In the genomic region with DNA sequence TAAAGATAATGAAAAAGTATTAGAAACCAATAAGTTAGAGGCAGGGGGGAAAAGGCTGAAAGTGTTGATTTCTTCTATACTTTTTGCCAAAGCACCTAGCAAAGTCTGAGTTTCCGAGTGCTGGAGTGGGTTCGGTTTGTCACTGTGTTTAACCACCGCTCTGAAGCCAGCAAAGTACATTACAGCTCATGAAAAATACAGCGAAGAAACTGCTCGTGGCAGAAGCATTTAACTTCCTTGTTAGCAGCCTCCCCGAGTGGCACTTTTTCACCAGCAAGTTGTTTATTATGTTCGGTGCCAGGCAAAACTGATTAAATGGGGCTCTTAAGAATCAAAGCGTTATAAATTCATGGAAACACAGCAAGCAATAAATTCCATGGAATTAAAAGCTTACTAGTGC, we compare ENCODE assay signal across 23 cellular contexts.
A peak's percentile ranks its signal among the peaks of the same experiment; 100 is the strongest.
DNase-seq lines count a peak whose midpoint lies in the region; ATAC-seq and TF ChIP-seq lines count a peak whose summit lies in the region.
"Had no signal": no experiment of that assay in that cellular context is flagged by ENCODE, and none has a peak within 500 bp of the region (broad histone marks: within the 10 kb centered on the region; RNA-seq: fewer than 3 reads in every experiment).

No MANE protein-coding gene starts in this region.

- H3K9ac ChIP-seq in colonic mucosa (ENCODE audit: low read depth in 2 of 2, low read length in 2 of 2): no peak overlapping the region
- H3K9ac ChIP-seq: BLaER1, KMS-11 had no signal

- TF ChIP-seq POLR2A in Peyer's patch (IDR thresholded peaks at IDR 0.05): no peak

- POLR2A ChIA-PET in activated CD4-positive, alpha-beta T cell treated with anti-CD3 and anti-CD28 coated beads for 36 hours (lab: Charles Lee): interaction anchor here (0.6 kb wide), 1 partner anchor 23 kb away, joined by 3 read pairs; no protein-coding TSS in a partner anchor

- H3K4me1 ChIP-seq in muscle layer of duodenum (ENCODE audit: control insufficient read depth in 1 of 2, insufficient read depth in 2 of 2, low read length in 2 of 2) (no peaks in the 10 kb centered on the region), Peyer's patch (peaks cover 0 to 6% (median 0%) of the 10 kb centered on the region in 4 donors), colonic mucosa (no peaks in the 10 kb centered on the region)
- H3K4me1 ChIP-seq: BLaER1 had no signal

- peak overlapping the region; percentile 86 for H3K27ac Mint-ChIP-seq in activated CD4-positive, alpha-beta T cell treated with anti-CD3 and anti-CD28 coated beads for 36 hours
- H3K27ac Mint-ChIP-seq in activated naive CD8-positive, alpha-beta T cell treated with anti-CD3 and anti-CD28 coated beads for 36 hours: peak overlapping the region; percentile 81
- H3K27ac Mint-ChIP-seq in stimulated activated naive B cell treated with anti-CD40 and anti-IgM and Interleukin-4, amounts not matched to agents 10 μg/mL and 1 μg/mL and 100 μg/mL, for 72 hours: peak overlapping the region; percentile 75

- intact Hi-C loops in activated CD4-positive, alpha-beta T cell treated with anti-CD3 and anti-CD28 coated beads for 36 hours (cut with DNase I, micrococcal nuclease): loop anchor here in 1 of 2 experiments (5.0 kb wide), 1 partner anchor 43 kb away; no protein-coding TSS in a partner anchor
- intact Hi-C loops in colonic mucosa (cut with DNase I): no loop called here

- peaks cover 74% of the 10 kb centered on the region for H3K4me1 Mint-ChIP-seq in activated CD4-positive, alpha-beta T cell treated with anti-CD3 and anti-CD28 coated beads for 36 hours
- H3K4me1 Mint-ChIP-seq in activated naive CD8-positive, alpha-beta T cell treated with anti-CD3 and anti-CD28 coated beads for 36 hours: peaks cover 78% of the 10 kb centered on the region
- peaks cover 41 to 93% of the 10 kb centered on the region in 2 donors for H3K4me1 Mint-ChIP-seq in stimulated activated naive B cell treated with anti-CD40 and anti-IgM and Interleukin-4, amounts not matched to agents 10 μg/mL and 1 μg/mL and 100 μg/mL, for 72 hours

- H3K9me3 Mint-ChIP-seq in activated CD4-positive, alpha-beta T cell treated with anti-CD3 and anti-CD28 coated beads for 36 hours (ENCODE audit: low read depth): peaks cover 2% of the 10 kb centered on the region
- H3K9me3 Mint-ChIP-seq in activated naive CD8-positive, alpha-beta T cell treated with anti-CD3 and anti-CD28 coated beads for 36 hours: peaks cover 3% of the 10 kb centered on the region
- H3K9me3 Mint-ChIP-seq in stimulated activated naive B cell treated with anti-CD40 and anti-IgM and Interleukin-4, amounts not matched to agents 10 μg/mL and 1 μg/mL and 100 μg/mL, for 72 hours: peaks cover 3 to 6% of the 10 kb centered on the region in 2 donors

- peak; percentile 31 for DNase-seq in activated CD4-positive, alpha-beta T cell treated with anti-CD3 and anti-CD28 coated beads for 36 hours
- DNase-seq in activated CD4-positive, alpha-beta T cell treated with anti-CD3 and anti-CD28 coated beads, Interleukin-2, amount 50 U/mL, for 1 hour: no peak
- DNase-seq in activated naive CD8-positive, alpha-beta T cell treated with anti-CD3 and anti-CD28 coated beads for 36 hours: no peak
- DNase-seq in stimulated activated naive B cell treated with anti-CD40 and anti-IgM and Interleukin-4, amounts not matched to agents 10 μg/mL and 1 μg/mL and 100 μg/mL, for 72 hours: no peak
- DNase-seq in 8988T (no peak), Peyer's patch (no peak), colonic mucosa (no peak)
- DNase-seq: activated CD4-positive, CD25-positive, alpha-beta regulatory T cell; activated gamma-delta T cell; GF-D8; HCEC 1CT; left cardiac atrium; NCI-H1092; NCI-H2107; NCI-H69; occipital lobe; OCI-M1; stimulated activated CD4-positive, alpha-beta T cell treated with anti-CD3 and anti-CD28 coated beads, Interleukin-2, amount 100 ng/mL, for 48 hours; T-helper 17 cell had no signal

- ATAC-seq in activated CD4-positive, alpha-beta T cell treated with anti-CD3 and anti-CD28 coated beads for 36 hours: no peak
- ATAC-seq in stimulated activated naive B cell treated with anti-CD40 and anti-IgM and Interleukin-4, amounts not matched to agents 10 μg/mL and 1 μg/mL and 100 μg/mL, for 72 hours (replicated peaks): no peak
- ATAC-seq: GM12878, left cardiac atrium, T-helper 17 cell had no signal

- CTCF ChIA-PET in activated CD4-positive, alpha-beta T cell treated with anti-CD3 and anti-CD28 coated beads for 36 hours (lab: Charles Lee): no interaction called here

- H3K27ac ChIP-seq in muscle layer of duodenum (ENCODE audit: low read length): peak overlapping the region; percentile 4
- H3K27ac ChIP-seq in Peyer's patch: peak overlapping the region in 2 of 4 donors; percentile 12 to 36
- H3K27ac ChIP-seq in colonic mucosa: no peak overlapping the region
- H3K27ac ChIP-seq: BLaER1, KMS-11 had no signal

- H3K27me3 ChIP-seq in muscle layer of duodenum (ENCODE audit: low read depth, low read length) (no peaks in the 10 kb centered on the region), Peyer's patch (no peaks in the 10 kb centered on the region), colonic mucosa (no peaks in the 10 kb centered on the region)
- H3K27me3 ChIP-seq: BLaER1 had no signal

- peaks cover 20% of the 10 kb centered on the region for H3K36me3 Mint-ChIP-seq in activated CD4-positive, alpha-beta T cell treated with anti-CD3 and anti-CD28 coated beads for 36 hours (ENCODE audit: low read depth)
- H3K36me3 Mint-ChIP-seq in activated naive CD8-positive, alpha-beta T cell treated with anti-CD3 and anti-CD28 coated beads for 36 hours: peaks cover 65% of the 10 kb centered on the region
- H3K36me3 Mint-ChIP-seq in stimulated activated naive B cell treated with anti-CD40 and anti-IgM and Interleukin-4, amounts not matched to agents 10 μg/mL and 1 μg/mL and 100 μg/mL, for 72 hours: peaks cover 26 to 51% of the 10 kb centered on the region in 2 donors

- H3K27me3 Mint-ChIP-seq in activated CD4-positive, alpha-beta T cell treated with anti-CD3 and anti-CD28 coated beads for 36 hours: no peaks in the 10 kb centered on the region
- H3K27me3 Mint-ChIP-seq in activated naive CD8-positive, alpha-beta T cell treated with anti-CD3 and anti-CD28 coated beads for 36 hours: no peaks in the 10 kb centered on the region
- no peaks in the 10 kb centered on the region for H3K27me3 Mint-ChIP-seq in stimulated activated naive B cell treated with anti-CD40 and anti-IgM and Interleukin-4, amounts not matched to agents 10 μg/mL and 1 μg/mL and 100 μg/mL, for 72 hours
- H3K27me3 Mint-ChIP-seq: T-helper 17 cell had no signal

- H3K36me3 ChIP-seq in muscle layer of duodenum (ENCODE audit: control insufficient read depth in 1 of 2, insufficient read depth in 2 of 2, low read length in 2 of 2): no peaks in the 10 kb centered on the region
- H3K36me3 ChIP-seq in Peyer's patch: no peaks in the 10 kb centered on the region
- H3K36me3 ChIP-seq in colonic mucosa: no peaks in the 10 kb centered on the region
- H3K36me3 ChIP-seq: BLaER1 had no signal

- H3K4me3 ChIP-seq in muscle layer of duodenum (ENCODE audit: low read depth in 1 of 2, low read length in 2 of 2) (no peak overlapping the region), Peyer's patch (peak overlapping the region in 1 of 4 donors; percentile 0), colonic mucosa (no peak overlapping the region)
- H3K4me3 ChIP-seq: BLaER1, GM12878 had no signal

- peak overlapping the region; percentile 44 for H3K4me3 Mint-ChIP-seq in activated CD4-positive, alpha-beta T cell treated with anti-CD3 and anti-CD28 coated beads for 36 hours
- peak overlapping the region; percentile 58 for H3K4me3 Mint-ChIP-seq in activated naive CD8-positive, alpha-beta T cell treated with anti-CD3 and anti-CD28 coated beads for 36 hours
- peak overlapping the region; percentile 30 to 38 for H3K4me3 Mint-ChIP-seq in stimulated activated naive B cell treated with anti-CD40 and anti-IgM and Interleukin-4, amounts not matched to agents 10 μg/mL and 1 μg/mL and 100 μg/mL, for 72 hours
- H3K4me3 Mint-ChIP-seq: T-helper 17 cell had no signal

- no peak for TF ChIP-seq CTCF in Peyer's patch (IDR thresholded peaks at IDR 0.05)
- no peak for TF ChIP-seq CTCF in colonic mucosa (IDR thresholded peaks at IDR 0.05)

- H3K9me3 ChIP-seq in muscle layer of duodenum (ENCODE audit: control insufficient read depth in 1 of 2, low read length in 2 of 2) (no peaks in the 10 kb centered on the region), Peyer's patch (no peaks in the 10 kb centered on the region), colonic mucosa (no peaks in the 10 kb centered on the region)
- H3K9me3 ChIP-seq: BLaER1 had no signal
